32 cellular contexts compared by ENCODE assay signal in genomic region chr12:130556486-130557055, GRCh38.
"Had no signal": no experiment of that assay in that cellular context is flagged by ENCODE, and none has a peak within 500 bp of the region (broad histone marks: within the 10 kb centered on the region; RNA-seq: fewer than 3 reads in every experiment).

No MANE protein-coding gene starts in this region.

- H3K4me1 Mint-ChIP-seq: activated B cell treated with CpG ODN at 0.5 μM for 24 hours; activated CD8-positive, alpha-beta memory T cell treated with anti-CD3 and anti-CD28 coated beads, Interleukin-2, amount 10 ng/mL, durations not matched to agents 7 days and 5 days; activated naive CD4-positive, alpha-beta T cell treated with anti-CD3 and anti-CD28 coated beads, Interleukin-2, amount 10 ng/mL, durations not matched to agents 7 days and 5 days; activated naive CD8-positive, alpha-beta T cell treated with anti-CD3 and anti-CD28 coated beads, Interleukin-2, amount 10 ng/mL, durations not matched to agents 7 days and 5 days; central memory CD8-positive, alpha-beta T cell had no signal

- H3K4me3 ChIP-seq: ascending aorta, breast epithelium, cardiac muscle cell, coronary artery, esophagus muscularis mucosa, gastrocnemius medialis, heart left ventricle had no signal

- H3K4me3 Mint-ChIP-seq: activated B cell treated with CpG ODN at 0.5 μM for 24 hours; activated CD8-positive, alpha-beta memory T cell treated with anti-CD3 and anti-CD28 coated beads, Interleukin-2, amount 10 ng/mL, durations not matched to agents 7 days and 5 days; activated CD8-positive, alpha-beta T cell treated with anti-CD3 and anti-CD28 coated beads, Interleukin-2, amount 10 ng/mL, durations not matched to agents 7 days and 5 days; activated naive CD4-positive, alpha-beta T cell treated with anti-CD3 and anti-CD28 coated beads, Interleukin-2, amount 10 ng/mL, durations not matched to agents 7 days and 5 days; activated naive CD8-positive, alpha-beta T cell treated with anti-CD3 and anti-CD28 coated beads, Interleukin-2, amount 10 ng/mL, durations not matched to agents 7 days and 5 days; activated T-helper 1 cell treated with anti-CD3 and anti-CD28 coated beads, Interleukin-12 subunit alpha, Interleukin-12 subunit beta, Interleukin-2, Interleukin-4 antibody, amounts not matched to agents 30 ng/mL and 10 ng/mL and 1 ng/mL, durations not matched to agents 14 hours and 24 hours and 36 hours; central memory CD8-positive, alpha-beta T cell; dendritic cell treated with granulocyte-macrophage colony-stimulating factor and Interleukin-4, amounts not matched to agents 40 ng/mL and 50 ng/mL, for 4 days; effector memory CD8-positive, alpha-beta T cell had no signal

- ATAC-seq: activated CD4-positive, CD25-positive, alpha-beta regulatory T cell treated with anti-CD3 and anti-CD28 coated beads, Interleukin-2, amount 50 U/mL, for 24 hours; activated CD8-positive, alpha-beta memory T cell treated with anti-CD3 and anti-CD28 coated beads, Interleukin-2, amount 10 ng/mL, durations not matched to agents 7 days and 5 days; activated CD8-positive, alpha-beta T cell treated with anti-CD3 and anti-CD28 coated beads, Interleukin-2, amount 10 ng/mL, durations not matched to agents 7 days and 5 days; activated naive CD4-positive, alpha-beta T cell treated with anti-CD3 and anti-CD28 coated beads, Interleukin-2, amount 50 U/mL, for 72 hours; effector memory CD8-positive, alpha-beta T cell; foreskin keratinocyte; gastrocnemius medialis; heart left ventricle had no signal

- H3K9me3 Mint-ChIP-seq: activated B cell treated with CpG ODN at 0.5 μM for 24 hours had no signal

- H3K9me3 ChIP-seq: ascending aorta had no signal

- H3K36me3 ChIP-seq: ascending aorta, breast epithelium, cardiac muscle cell, esophagus muscularis mucosa, gastrocnemius medialis, heart left ventricle had no signal

- H3K27ac ChIP-seq: ascending aorta, breast epithelium, cardiac muscle cell, coronary artery, esophagus muscularis mucosa, foreskin keratinocyte, gastrocnemius medialis, heart left ventricle had no signal

- DNase-seq: activated B cell treated with CpG ODN at 0.5 μM for 24 hours; activated CD4-positive, alpha-beta T cell treated with anti-CD3 and anti-CD28 coated beads for 48 hours; activated CD4-positive, alpha-beta T cell treated with anti-CD3 and anti-CD28 coated beads, Interleukin-2, amount 50 U/mL, for 1 hour; activated CD4-positive, alpha-beta T cell treated with anti-CD3 and anti-CD28 coated beads, Interleukin-2, amount 50 U/mL, for 48 hours; activated CD8-positive, alpha-beta memory T cell treated with anti-CD3 and anti-CD28 coated beads, Interleukin-2, amount 10 ng/mL, durations not matched to agents 7 days and 5 days; activated CD8-positive, alpha-beta memory T cell treated with anti-CD3 and anti-CD28 coated beads, Interleukin-2, amount 50 U/mL, for 4 hours; activated CD8-positive, alpha-beta T cell treated with anti-CD3 and anti-CD28 coated beads, Interleukin-2, amount 10 ng/mL, durations not matched to agents 7 days and 5 days; activated effector memory CD4-positive, alpha-beta T cell treated with anti-CD3 and anti-CD28 coated beads, Interleukin-2, amount 50 U/mL, for 16 hours; activated naive CD4-positive, alpha-beta T cell treated with anti-CD3 and anti-CD28 coated beads, Interleukin-2, amount 10 ng/mL, durations not matched to agents 7 days and 5 days; activated naive CD8-positive, alpha-beta T cell treated with anti-CD3 and anti-CD28 coated beads, Interleukin-2, amount 10 ng/mL, durations not matched to agents 7 days and 5 days; activated T-cell treated with anti-CD3 and anti-CD28 coated beads, Interleukin-2, amount 50 U/mL, for 1 hour; activated T-cell treated with anti-CD3 and anti-CD28 coated beads, Interleukin-2, amount 50 U/mL, for 48 hours; effector CD4-positive, alpha-beta T cell; effector memory CD8-positive, alpha-beta T cell; erythroblast; foreskin keratinocyte; gastrocnemius medialis; glutamatergic neuron; heart left ventricle; T-helper 2 cell had no signal

- H3K36me3 Mint-ChIP-seq: activated CD8-positive, alpha-beta memory T cell treated with anti-CD3 and anti-CD28 coated beads, Interleukin-2, amount 10 ng/mL, durations not matched to agents 7 days and 5 days; activated naive CD4-positive, alpha-beta T cell treated with anti-CD3 and anti-CD28 coated beads, Interleukin-2, amount 10 ng/mL, durations not matched to agents 7 days and 5 days; activated naive CD8-positive, alpha-beta T cell treated with anti-CD3 and anti-CD28 coated beads, Interleukin-2, amount 10 ng/mL, durations not matched to agents 7 days and 5 days; brain had no signal

- H3K27me3 ChIP-seq: ascending aorta, breast epithelium, cardiac muscle cell, foreskin keratinocyte, gastrocnemius medialis had no signal

- H3K4me1 ChIP-seq: ascending aorta, breast epithelium, esophagus muscularis mucosa, foreskin keratinocyte, gastrocnemius medialis, heart left ventricle had no signal

- H3K27ac Mint-ChIP-seq: activated B cell treated with CpG ODN at 0.5 μM for 24 hours; activated CD8-positive, alpha-beta memory T cell treated with anti-CD3 and anti-CD28 coated beads, Interleukin-2, amount 10 ng/mL, durations not matched to agents 7 days and 5 days; activated CD8-positive, alpha-beta T cell treated with anti-CD3 and anti-CD28 coated beads, Interleukin-2, amount 10 ng/mL, durations not matched to agents 7 days and 5 days; activated naive CD4-positive, alpha-beta T cell treated with anti-CD3 and anti-CD28 coated beads, Interleukin-2, amount 10 ng/mL, durations not matched to agents 7 days and 5 days; activated naive CD4-positive, alpha-beta T cell treated with anti-CD3 and anti-CD28 coated beads, Interleukin-2, amount 50 U/mL, for 72 hours; activated naive CD8-positive, alpha-beta T cell treated with anti-CD3 and anti-CD28 coated beads, Interleukin-2, amount 10 ng/mL, durations not matched to agents 7 days and 5 days; activated T-helper 1 cell treated with anti-CD3 and anti-CD28 coated beads, Interleukin-12 subunit alpha, Interleukin-12 subunit beta, Interleukin-2, Interleukin-4 antibody, amounts not matched to agents 30 ng/mL and 10 ng/mL and 1 ng/mL, durations not matched to agents 14 hours and 24 hours and 36 hours; activated T-helper 2 cell treated with anti-CD3 and anti-CD28 coated beads, Interferon-gamma antibody, Interleukin-2, Interleukin-4, amounts not matched to agents 10 μg/mL and 5 μg/mL and 100 μg/mL, durations not matched to agents 14 hours and 24 hours and 36 hours; dendritic cell treated with granulocyte-macrophage colony-stimulating factor and Interleukin-4, amounts not matched to agents 40 ng/mL and 50 ng/mL, for 4 days; effector memory CD8-positive, alpha-beta T cell had no signal
